8 cellular contexts compared by ENCODE assay signal in the genomic region with DNA sequence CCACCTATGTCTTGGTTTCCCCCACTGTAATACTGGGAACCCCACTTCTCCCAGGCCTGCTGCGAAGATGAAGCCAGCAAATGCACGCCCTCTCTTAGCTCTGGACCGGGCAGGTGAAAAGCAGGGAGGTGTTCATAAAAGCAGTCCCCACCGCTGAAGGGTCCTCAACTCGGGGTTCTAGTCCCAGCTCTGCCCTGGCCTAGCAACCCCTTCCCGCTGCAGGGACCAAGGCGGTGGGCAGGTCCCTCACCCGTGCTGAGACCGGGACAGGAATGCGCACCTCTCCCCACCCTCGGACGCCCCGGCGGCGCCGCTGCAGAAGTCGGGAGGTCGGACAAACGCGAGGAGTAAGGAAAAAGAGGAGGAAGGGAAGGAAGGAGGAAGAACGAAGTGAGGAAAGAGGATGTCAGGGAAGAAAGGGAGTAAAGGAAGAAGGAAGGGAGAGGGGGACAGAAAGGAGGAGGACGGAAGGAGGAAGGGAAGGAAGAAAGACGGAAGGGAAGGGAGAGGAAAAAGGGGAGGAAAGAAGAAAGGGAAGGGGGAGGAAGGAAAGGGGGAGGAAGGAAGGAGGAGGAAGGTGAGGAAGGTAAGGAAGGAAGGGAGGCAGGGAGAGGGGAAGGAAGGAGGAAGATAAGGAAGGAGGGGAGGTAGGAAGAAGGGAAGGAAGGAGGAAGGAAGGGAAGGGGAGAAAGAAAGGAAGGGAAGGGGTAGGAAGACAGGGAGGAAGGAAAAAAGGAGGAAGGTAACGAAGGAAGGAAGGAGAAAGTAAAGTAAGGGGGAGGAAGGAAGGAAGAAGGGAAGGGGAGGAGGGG. TPM values are rescaled to one million over a fixed set of nuclear protein-coding genes. Genes with fewer than 3 reads are reported as not detected.
DNase-seq lines count a peak whose midpoint lies in the region; ATAC-seq and TF ChIP-seq lines count a peak whose summit lies in the region.

No MANE protein-coding gene starts in this region.

- H3K36me3 Mint-ChIP-seq in activated naive CD4-positive, alpha-beta T cell treated with anti-CD3 and anti-CD28 coated beads for 36 hours (ENCODE audit: low read depth) = peaks cover 13% of the 10 kb centered on the region
- H3K36me3 Mint-ChIP-seq in T-helper 2 cell treated with Interferon-gamma antibody and Interleukin-4, amounts not matched to agents 5 μg/mL and 100 μg/mL, for 36 hours (ENCODE audit: low read depth) = peaks cover 15% of the 10 kb centered on the region

- CTCF ChIA-PET in activated naive CD4-positive, alpha-beta T cell treated with anti-CD3 and anti-CD28 coated beads for 36 hours (lab: Charles Lee) = no interaction called here

- intact Hi-C loops in activated naive CD4-positive, alpha-beta T cell treated with anti-CD3 and anti-CD28 coated beads for 36 hours (cut with micrococcal nuclease) = loop anchor here (5.0 to 10.0 kb wide), 3 partner anchors 225 to 460 kb away; partner anchors contain the start of gene MED13L

- H3K27ac ChIP-seq in rectal smooth muscle tissue (ENCODE audit: low read depth, low read length) = no peak overlapping the region

- peak overlapping the region; percentile 89 for H3K4me3 Mint-ChIP-seq in activated naive CD4-positive, alpha-beta T cell treated with anti-CD3 and anti-CD28 coated beads for 36 hours
- peak overlapping the region; percentile 96 for H3K4me3 Mint-ChIP-seq in T-helper 2 cell treated with Interferon-gamma antibody and Interleukin-4, amounts not matched to agents 5 μg/mL and 100 μg/mL, for 36 hours

- ATAC-seq in HG02571 (IDR thresholded peaks at IDR 0.05; ENCODE audit: unreplicated experiment) = no peak

- TF ChIP-seq CTCF in fibroblast of pulmonary artery (IDR thresholded peaks at IDR 0.05; ENCODE audit: low read length, missing control alignments) = no peak

- H3K9me3 Mint-ChIP-seq in activated naive CD4-positive, alpha-beta T cell treated with anti-CD3 and anti-CD28 coated beads for 36 hours = no peaks in the 10 kb centered on the region
- H3K9me3 Mint-ChIP-seq in T-helper 2 cell treated with Interferon-gamma antibody and Interleukin-4, amounts not matched to agents 5 μg/mL and 100 μg/mL, for 36 hours = no peaks in the 10 kb centered on the region

- no peaks in the 10 kb centered on the region for H3K27me3 Mint-ChIP-seq in activated naive CD4-positive, alpha-beta T cell treated with anti-CD3 and anti-CD28 coated beads for 36 hours (ENCODE audit: low read depth)
- no peaks in the 10 kb centered on the region for H3K27me3 Mint-ChIP-seq in T-helper 2 cell treated with Interferon-gamma antibody and Interleukin-4, amounts not matched to agents 5 μg/mL and 100 μg/mL, for 36 hours (ENCODE audit: low read depth)

- H3K36me3 ChIP-seq in rectal smooth muscle tissue (ENCODE audit: control insufficient read depth, insufficient read depth, low read length) = peaks cover 4% of the 10 kb centered on the region

- H3K9ac ChIP-seq in rectal smooth muscle tissue (ENCODE audit: low read length) = peak overlapping the region; percentile 70

- peak overlapping the region; percentile 63 for H3K27ac Mint-ChIP-seq in activated naive CD4-positive, alpha-beta T cell treated with anti-CD3 and anti-CD28 coated beads for 36 hours
- H3K27ac Mint-ChIP-seq in T-helper 2 cell treated with Interferon-gamma antibody and Interleukin-4, amounts not matched to agents 5 μg/mL and 100 μg/mL, for 36 hours = peak overlapping the region; percentile 87

- no peak for DNase-seq in activated naive CD4-positive, alpha-beta T cell treated with anti-CD3 and anti-CD28 coated beads for 36 hours
- DNase-seq in activated naive CD4-positive, alpha-beta T cell treated with anti-CD3 and anti-CD28 coated beads, Interleukin-2, amount 50 U/mL, for 16 hours = no peak
- no peak for DNase-seq in T-helper 2 cell treated with Interferon-gamma antibody and Interleukin-4, amounts not matched to agents 5 μg/mL and 100 μg/mL, for 36 hours (ENCODE audit: low spot score)
- DNase-seq in fibroblast of pulmonary artery (ENCODE audit: low read depth) (no peak), GOT3 (lab: John Stamatoyannopoulos, UW) (no peak)
- DNase-seq in effector CD8-positive, alpha-beta T cell (lab: John Stamatoyannopoulos, UW) = no peak

- H3K4me3 ChIP-seq in fibroblast of pulmonary artery (replicated peaks; ENCODE audit: low read depth, low read length) (peak overlapping the region; percentile 94), rectal smooth muscle tissue (ENCODE audit: low read length) (peak overlapping the region; percentile 97)

- peaks cover 9% of the 10 kb centered on the region for H3K4me1 ChIP-seq in rectal smooth muscle tissue (ENCODE audit: control insufficient read depth, insufficient read depth, low read length)

- no peaks in the 10 kb centered on the region for H3K27me3 ChIP-seq in rectal smooth muscle tissue (ENCODE audit: control insufficient read depth, insufficient read depth, low read length)

- peaks cover 25% of the 10 kb centered on the region for H3K4me1 Mint-ChIP-seq in activated naive CD4-positive, alpha-beta T cell treated with anti-CD3 and anti-CD28 coated beads for 36 hours (ENCODE audit: low read depth)
- peaks cover 19% of the 10 kb centered on the region for H3K4me1 Mint-ChIP-seq in T-helper 2 cell treated with Interferon-gamma antibody and Interleukin-4, amounts not matched to agents 5 μg/mL and 100 μg/mL, for 36 hours (ENCODE audit: low read depth)

RNA-seq across cellular contexts. Expression of gene SPRING1, which starts 0.7 kb away (rescaled TPM):
- 10 to 100 TPM; 14.8 to 16.9 TPM for total RNA-seq in activated naive CD4-positive, alpha-beta T cell treated with anti-CD3 and anti-CD28 coated beads for 36 hours

RNA-seq across cellular contexts. Expression of gene RNFT2, which starts 0.9 kb away (rescaled TPM):
- total RNA-seq in activated naive CD4-positive, alpha-beta T cell treated with anti-CD3 and anti-CD28 coated beads for 36 hours = 10 to 100 TPM; 13.0 to 15.8 TPM
